ENCODE assay signal across 27 cellular contexts in the genomic region with DNA sequence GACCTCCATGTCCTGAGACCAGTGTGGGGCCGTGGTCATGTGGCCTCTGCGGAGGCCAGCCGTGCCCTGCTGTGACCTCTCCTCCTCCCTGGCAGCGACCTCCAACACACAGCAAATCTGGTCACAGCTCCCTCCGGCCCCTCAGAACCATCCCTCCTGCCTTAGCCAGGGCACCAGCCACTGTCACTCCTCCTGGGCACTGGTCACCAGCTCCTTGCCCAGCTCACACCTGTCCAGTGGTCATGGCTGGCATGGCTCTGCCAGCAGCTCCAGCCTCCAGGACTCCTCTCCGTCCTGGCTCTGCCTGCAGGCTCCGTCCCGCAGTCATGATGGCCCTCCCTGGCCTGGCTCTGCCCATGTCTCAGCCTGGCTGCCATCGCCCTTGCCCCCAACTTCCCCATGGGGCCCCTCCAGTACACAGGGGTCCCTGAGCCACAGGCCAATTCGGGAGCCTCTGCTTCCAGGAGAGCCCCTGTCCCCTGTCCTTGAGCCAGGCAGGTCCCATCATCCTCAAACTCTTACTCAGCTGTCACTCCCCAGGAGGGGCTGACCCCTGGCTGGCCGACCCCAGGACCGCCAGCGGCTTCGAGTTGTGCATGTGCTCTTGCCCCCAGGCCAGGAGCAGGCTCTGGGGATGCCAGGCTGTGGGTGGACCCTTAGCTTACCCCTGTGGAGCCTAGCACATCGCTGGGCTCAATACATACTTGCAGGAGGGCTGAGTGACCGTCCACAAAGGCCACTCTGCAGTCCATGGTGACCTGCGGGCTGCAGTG.
"Had no signal": no experiment of that assay in that cellular context is flagged by ENCODE, and none has a peak within 500 bp of the region (broad histone marks: within the 10 kb centered on the region; RNA-seq: fewer than 3 reads in every experiment).

No MANE protein-coding gene starts in this region.

- H3K27ac Mint-ChIP-seq: activated CD4-positive, alpha-beta memory T cell treated with anti-CD3 and anti-CD28 coated beads for 36 hours; activated CD4-positive, alpha-beta T cell treated with anti-CD3 and anti-CD28 coated beads, Interleukin-2, amount 10 ng/mL, durations not matched to agents 7 days and 5 days; activated naive CD4-positive, alpha-beta T cell treated with anti-CD3 and anti-CD28 coated beads, Interleukin-2, amount 50 U/mL, for 24 hours; activated T-cell treated with anti-CD3 and anti-CD28 coated beads, Interleukin-2, amount 50 U/mL, for 72 hours; T-cell had no signal

- H3K27ac ChIP-seq: ascending aorta, body of pancreas, SK-N-MC, VCaP had no signal

- ATAC-seq: activated T-cell treated with anti-CD3 and anti-CD28 coated beads, Interleukin-2, amount 50 U/mL, for 72 hours; body of pancreas; Right ventricle myocardium inferior; T-cell had no signal

- H3K36me3 ChIP-seq: ascending aorta, MG63 had no signal

- DNase-seq: activated CD4-positive, alpha-beta memory T cell treated with anti-CD3 and anti-CD28 coated beads for 36 hours; activated CD4-positive, alpha-beta T cell treated with anti-CD3 and anti-CD28 coated beads, Interleukin-2, amount 10 ng/mL, durations not matched to agents 7 days and 5 days; activated CD4-positive, CD25-positive, alpha-beta regulatory T cell; activated CD8-positive, alpha-beta memory T cell treated with anti-CD3 and anti-CD28 coated beads for 24 hours; activated effector memory CD4-positive, alpha-beta T cell treated with Interleukin-2 at 50 U/mL for 16 hours; activated naive CD4-positive, alpha-beta T cell; activated T-cell treated with anti-CD3 and anti-CD28 coated beads, Interleukin-2, amount 50 U/mL, for 72 hours; body of pancreas; MG63; MV-4-11; NCI-H1092 treated with DMSO at 0.1 percent for 48 hours; NCI-H1436; NCI-H1694 treated with DMSO at 0.1 percent for 48 hours; NCI-H2029 treated with DMSO at 0.1 percent for 48 hours; NCI-H345; NCI-H510A; NCI-H526 treated with DMSO at 0.1 percent for 48 hours; NCI-H82; T-cell; T-helper 2 cell; T1000 had no signal

- H3K27me3 ChIP-seq: ascending aorta, body of pancreas, MG63 had no signal

- H3K9me3 Mint-ChIP-seq: activated CD4-positive, alpha-beta memory T cell treated with anti-CD3 and anti-CD28 coated beads for 36 hours; activated CD4-positive, alpha-beta T cell treated with anti-CD3 and anti-CD28 coated beads, Interleukin-2, amount 10 ng/mL, durations not matched to agents 7 days and 5 days; activated naive CD4-positive, alpha-beta T cell treated with anti-CD3 and anti-CD28 coated beads, Interleukin-2, amount 50 U/mL, for 24 hours; activated T-cell treated with anti-CD3 and anti-CD28 coated beads, Interleukin-2, amount 50 U/mL, for 72 hours; central memory CD8-positive, alpha-beta T cell; T-cell had no signal

- H3K27me3 Mint-ChIP-seq: activated CD4-positive, alpha-beta memory T cell treated with anti-CD3 and anti-CD28 coated beads for 36 hours; activated CD4-positive, alpha-beta T cell treated with anti-CD3 and anti-CD28 coated beads, Interleukin-2, amount 10 ng/mL, durations not matched to agents 7 days and 5 days; activated naive CD4-positive, alpha-beta T cell treated with anti-CD3 and anti-CD28 coated beads, Interleukin-2, amount 50 U/mL, for 24 hours; central memory CD8-positive, alpha-beta T cell; T-cell had no signal

- H3K9me3 ChIP-seq: ascending aorta, body of pancreas, MG63 had no signal

- H3K36me3 Mint-ChIP-seq: activated CD4-positive, alpha-beta memory T cell treated with anti-CD3 and anti-CD28 coated beads for 36 hours; activated naive CD4-positive, alpha-beta T cell treated with anti-CD3 and anti-CD28 coated beads, Interleukin-2, amount 50 U/mL, for 24 hours; T-cell had no signal

- H3K4me1 Mint-ChIP-seq: activated CD4-positive, alpha-beta T cell treated with anti-CD3 and anti-CD28 coated beads, Interleukin-2, amount 10 ng/mL, durations not matched to agents 7 days and 5 days; activated naive CD4-positive, alpha-beta T cell treated with anti-CD3 and anti-CD28 coated beads, Interleukin-2, amount 50 U/mL, for 24 hours; central memory CD8-positive, alpha-beta T cell; T-cell had no signal

- H3K4me1 ChIP-seq: ascending aorta, body of pancreas had no signal

- H3K4me3 Mint-ChIP-seq: activated CD4-positive, alpha-beta memory T cell treated with anti-CD3 and anti-CD28 coated beads for 36 hours; activated CD4-positive, alpha-beta T cell treated with anti-CD3 and anti-CD28 coated beads, Interleukin-2, amount 10 ng/mL, durations not matched to agents 7 days and 5 days; activated naive CD4-positive, alpha-beta T cell treated with anti-CD3 and anti-CD28 coated beads, Interleukin-2, amount 50 U/mL, for 24 hours; activated T-cell treated with anti-CD3 and anti-CD28 coated beads, Interleukin-2, amount 50 U/mL, for 72 hours; central memory CD8-positive, alpha-beta T cell; T-cell had no signal

- H3K4me3 ChIP-seq: ascending aorta, body of pancreas, MG63, SK-N-MC had no signal
